ENCODE assay signal across 13 cellular contexts in genomic region chr2:217958206-217958888, GRCh38.
"Had no signal": no experiment of that assay in that cellular context is flagged by ENCODE, and none has a peak within 500 bp of the region (broad histone marks: within the 10 kb centered on the region; RNA-seq: fewer than 3 reads in every experiment).

No MANE protein-coding gene starts in this region.

- H3K9me3 ChIP-seq: upper lobe of left lung had no signal

- H2AFZ ChIP-seq: hepatocyte had no signal

- H3K79me2 ChIP-seq: hepatocyte had no signal

- H3K36me3 ChIP-seq: cardiac muscle cell, upper lobe of left lung had no signal

- H3K27me3 ChIP-seq: cardiac muscle cell, hepatocyte, upper lobe of left lung had no signal

- H3K4me3 ChIP-seq: cardiac muscle cell, hepatocyte, upper lobe of left lung had no signal

- H3K27ac ChIP-seq: cardiac muscle cell, hepatocyte, upper lobe of left lung had no signal

- H3K4me2 ChIP-seq: hepatocyte had no signal

- ATAC-seq: activated CD8-positive, alpha-beta T cell treated with anti-CD3 and anti-CD28 coated beads, Interleukin-2, amount 10 ng/mL, durations not matched to agents 7 days and 5 days; SK-N-SH treated with all-trans-retinoic acid at 6 μM for 48 hours; stimulated activated effector memory CD8-positive, alpha-beta T cell treated with anti-CD3 and anti-CD28 coated beads, Interleukin-12 subunit alpha, Interleukin-12 subunit beta, amount 100 ng/mL, for 72 hours; WTC11 had no signal

- DNase-seq: activated CD4-positive, alpha-beta T cell treated with anti-CD3 and anti-CD28 coated beads for 48 hours; activated CD8-positive, alpha-beta memory T cell treated with anti-CD3 and anti-CD28 coated beads, Interleukin-2, amount 50 U/mL, for 48 hours; activated CD8-positive, alpha-beta T cell treated with anti-CD3 and anti-CD28 coated beads, Interleukin-2, amount 10 ng/mL, durations not matched to agents 7 days and 5 days; activated naive CD4-positive, alpha-beta T cell treated with Interleukin-2 at 50 U/mL for 16 hours; small intestine; upper lobe of left lung had no signal

- FAIRE-seq: colon, frontal cortex, small intestine had no signal
